ENCODE assay signal across 11 cellular contexts in genomic region chr7:4774007-4774406, GRCh38. TPM values are rescaled to one million over a fixed set of nuclear protein-coding genes. Genes with fewer than 3 reads are reported as not detected.
DNase-seq lines count a peak whose midpoint lies in the region; ATAC-seq, FAIRE-seq and TF ChIP-seq lines count a peak whose summit lies in the region.
"Had no signal": no experiment of that assay in that cellular context is flagged by ENCODE, and none has a peak within 500 bp of the region (broad histone marks: within the 10 kb centered on the region; RNA-seq: fewer than 3 reads in every experiment).

No MANE protein-coding gene starts in this region.

- WGBS in psoas muscle, 3 donors, result 85 to 89% (median 86%) methylated on average over 12 of the region's 12 CpGs

- H3K36me3 ChIP-seq in ES-I3 (ENCODE audit: insufficient read depth, low read length) (no peaks in the 10 kb centered on the region), NT2/D1 (ENCODE audit: insufficient read depth, insufficient read length, low read length) (peaks cover 32% of the 10 kb centered on the region), psoas muscle (ENCODE audit: insufficient read depth in 1 of 2, low read depth in 1 of 2) (peaks cover 0 to 13% of the 10 kb centered on the region in 2 donors)

- no peak for FAIRE-seq in urothelium cell line (lab: Jason Lieb, UNC)

- H3K9me3 ChIP-seq in ES-I3 (ENCODE audit: control insufficient read depth, insufficient read depth, low read length), result no peaks in the 10 kb centered on the region
- H3K9me3 ChIP-seq in NT2/D1 (ENCODE audit: insufficient read depth, low read length), result no peaks in the 10 kb centered on the region
- H3K9me3 ChIP-seq in psoas muscle, result no peaks in the 10 kb centered on the region

- H3K4me1 ChIP-seq in ES-I3 (ENCODE audit: insufficient read depth, low read length) (peaks cover 3% of the 10 kb centered on the region; the same call in 1 of the 2 replicates), NT2/D1 (ENCODE audit: insufficient read depth, insufficient read length) (peaks cover 7% of the 10 kb centered on the region), psoas muscle (peaks cover 17% of the 10 kb centered on the region)

- H3K27me3 ChIP-seq in NT2/D1 (ENCODE audit: insufficient read depth, insufficient read length), result no peaks in the 10 kb centered on the region
- H3K27me3 ChIP-seq in psoas muscle (ENCODE audit: insufficient read depth in 3 of 3, low read length in 2 of 3), result no peaks in the 10 kb centered on the region

- H3K4me3 ChIP-seq in NT2/D1 (ENCODE audit: insufficient read length, low read depth) (no peak overlapping the region), psoas muscle (peak overlapping the region; percentile 97)

- no peak for DNase-seq in NT2/D1 (ENCODE audit: low read depth, low spot score)
- no peak for DNase-seq in psoas muscle
- no peak for DNase-seq in effector CD8-positive, alpha-beta T cell (lab: John Stamatoyannopoulos, UW)
- no peak for DNase-seq in urothelium cell line (ENCODE audit: low spot score)
- DNase-seq: aorta, KG1, T-helper 9 cell had no signal

- TF ChIP-seq CTCF in psoas muscle (IDR thresholded peaks at IDR 0.05), result no peak

- peak overlapping the region; percentile 100 for H3K27ac Mint-ChIP-seq in dendritic cell treated with granulocyte-macrophage colony-stimulating factor and Interleukin-4, amounts not matched to agents 40 ng/mL and 50 ng/mL, for 4 days

- ATAC-seq in psoas muscle, result no peak
- ATAC-seq in GM21360 (IDR thresholded peaks at IDR 0.05; ENCODE audit: unreplicated experiment), result no peak
- no peak for ATAC-seq in HG02642 (IDR thresholded peaks at IDR 0.05; ENCODE audit: poor library complexity, unreplicated experiment)

- no peaks in the 10 kb centered on the region for H3K27me3 Mint-ChIP-seq in dendritic cell treated with granulocyte-macrophage colony-stimulating factor and Interleukin-4, amounts not matched to agents 40 ng/mL and 50 ng/mL, for 4 days

- H3K27ac ChIP-seq in psoas muscle, result no peak overlapping the region

- H3K4me3 Mint-ChIP-seq in dendritic cell treated with granulocyte-macrophage colony-stimulating factor and Interleukin-4, amounts not matched to agents 40 ng/mL and 50 ng/mL, for 4 days, result peak overlapping the region; percentile 100

- H3K9me3 Mint-ChIP-seq in dendritic cell treated with granulocyte-macrophage colony-stimulating factor and Interleukin-4, amounts not matched to agents 40 ng/mL and 50 ng/mL, for 4 days, result no peaks in the 10 kb centered on the region

- peak overlapping the region; percentile 69; the same call in 1 of the 2 replicates for H3K9ac ChIP-seq in ES-I3 (ENCODE audit: low read depth, low read length)
- H3K9ac ChIP-seq in NT2/D1 (ENCODE audit: insufficient read length, low read depth), result peak overlapping the region; percentile 94

- H3K4me1 Mint-ChIP-seq in dendritic cell treated with granulocyte-macrophage colony-stimulating factor and Interleukin-4, amounts not matched to agents 40 ng/mL and 50 ng/mL, for 4 days (ENCODE audit: low read depth), result peaks cover 35% of the 10 kb centered on the region

- intact Hi-C loops in dendritic cell treated with granulocyte-macrophage colony-stimulating factor and Interleukin-4, amounts not matched to agents 40 ng/mL and 50 ng/mL, for 4 days (cut with micrococcal nuclease), result loop anchor here (2.0 kb wide), 2 partner anchors 29 to 133 kb away; no protein-coding TSS in a partner anchor
- intact Hi-C loops in psoas muscle (cut with DNase I), result loop anchor here in 1 of 2 donors (2.0 kb wide), 1 partner anchor 23 kb away; no protein-coding TSS in a partner anchor

- peaks cover 68% of the 10 kb centered on the region for H3K36me3 Mint-ChIP-seq in dendritic cell treated with granulocyte-macrophage colony-stimulating factor and Interleukin-4, amounts not matched to agents 40 ng/mL and 50 ng/mL, for 4 days (ENCODE audit: low read depth)

RNA-seq across cellular contexts. Expression of gene AP5Z1, which starts 1.4 kb away (rescaled TPM):
- 10 to 100 TPM in 1 of 4 donors, 1 to 10 TPM in 3; 6.6 to 20.1 (median 8.7) TPM for total RNA-seq in psoas muscle
- 10 to 100 TPM; 12.1 to 19.2 (median 15.2) TPM for polyA plus RNA-seq in psoas muscle
